In the genomic region with DNA sequence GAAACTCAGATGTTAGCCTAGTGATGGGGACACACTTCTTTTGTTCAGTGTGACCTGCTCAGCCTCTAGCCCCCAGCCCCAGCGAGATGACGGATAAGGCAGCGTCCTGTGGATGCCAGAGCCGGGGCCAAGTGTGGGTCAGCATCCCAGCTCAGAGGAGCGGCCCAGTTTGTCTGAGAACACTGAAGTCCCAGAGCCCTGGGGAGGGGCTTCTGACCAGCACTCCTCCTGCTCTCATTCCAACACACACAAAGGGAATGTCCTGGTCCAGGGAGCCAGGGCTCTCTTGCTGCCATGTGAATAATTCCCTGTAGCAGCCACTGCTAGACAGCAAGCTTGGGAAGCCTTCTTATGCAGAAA, we compare ENCODE assay signal across 14 cellular contexts. TPM values are rescaled to one million over a fixed set of nuclear protein-coding genes. Genes with fewer than 3 reads are reported as not detected.
DNase-seq lines count a peak whose midpoint lies in the region; ATAC-seq and TF ChIP-seq lines count a peak whose summit lies in the region.
"Had no signal": no experiment of that assay in that cellular context is flagged by ENCODE, and none has a peak within 500 bp of the region (broad histone marks: within the 10 kb centered on the region; RNA-seq: fewer than 3 reads in every experiment).

No MANE protein-coding gene starts in this region.

- H3K36me3 Mint-ChIP-seq in activated CD8-positive, alpha-beta memory T cell treated with anti-CD3 and anti-CD28 coated beads, Interleukin-2, amount 10 ng/mL, durations not matched to agents 7 days and 5 days = peaks cover 8% of the 10 kb centered on the region
- H3K36me3 Mint-ChIP-seq in activated naive CD8-positive, alpha-beta T cell treated with anti-CD3 and anti-CD28 coated beads, Interleukin-2, amount 50 U/mL, for 24 hours (ENCODE audit: low read depth) = peaks cover 11% of the 10 kb centered on the region
- H3K36me3 Mint-ChIP-seq in naive thymus-derived CD8-positive, alpha-beta T cell = peaks cover 0 to 3% (median 0%) of the 10 kb centered on the region in 3 donors
- H3K36me3 Mint-ChIP-seq: naive B cell had no signal

- TF ChIP-seq CTCF in DND-41 (IDR thresholded peaks at IDR 0.05; ENCODE audit: borderline replicate concordance, extremely low read depth, low read length, poor library complexity, severe bottlenecking) = no peak
- TF ChIP-seq CTCF in WERI-Rb-1 (IDR thresholded peaks at IDR 0.05; ENCODE audit: low read depth, low read length) = no peak

- H3K9me3 ChIP-seq in DND-41 (ENCODE audit: insufficient read depth, low read length, severe bottlenecking) = no peaks in the 10 kb centered on the region
- no peaks in the 10 kb centered on the region for H3K9me3 ChIP-seq in WERI-Rb-1 (ENCODE audit: severe bottlenecking)

- no peaks in the 10 kb centered on the region for H3K9me3 Mint-ChIP-seq in activated CD8-positive, alpha-beta memory T cell treated with anti-CD3 and anti-CD28 coated beads, Interleukin-2, amount 10 ng/mL, durations not matched to agents 7 days and 5 days (ENCODE audit: low read depth)
- H3K9me3 Mint-ChIP-seq in activated naive CD8-positive, alpha-beta T cell treated with anti-CD3 and anti-CD28 coated beads, Interleukin-2, amount 50 U/mL, for 24 hours = no peaks in the 10 kb centered on the region
- no peaks in the 10 kb centered on the region for H3K9me3 Mint-ChIP-seq in naive thymus-derived CD8-positive, alpha-beta T cell
- H3K9me3 Mint-ChIP-seq: naive B cell had no signal

- H3K4me1 ChIP-seq in DND-41 (ENCODE audit: insufficient read depth, low read length) = peaks cover 93% of the 10 kb centered on the region

- H3K79me2 ChIP-seq in DND-41 (ENCODE audit: insufficient read depth, low read length) = peaks cover 15% of the 10 kb centered on the region

- H3K4me3 ChIP-seq in DND-41 (ENCODE audit: low read depth in 1 of 2, low read length in 2 of 2) = no peak overlapping the region
- H3K4me3 ChIP-seq in WERI-Rb-1 (ENCODE audit: low read depth, low read length) = no peak overlapping the region
- H3K4me3 ChIP-seq: SK-N-MC had no signal

- peaks cover 82% of the 10 kb centered on the region for H3K4me1 Mint-ChIP-seq in activated CD8-positive, alpha-beta memory T cell treated with anti-CD3 and anti-CD28 coated beads, Interleukin-2, amount 10 ng/mL, durations not matched to agents 7 days and 5 days
- peaks cover 84% of the 10 kb centered on the region for H3K4me1 Mint-ChIP-seq in activated naive CD8-positive, alpha-beta T cell treated with anti-CD3 and anti-CD28 coated beads, Interleukin-2, amount 50 U/mL, for 24 hours
- peaks cover 44 to 94% (median 88%) of the 10 kb centered on the region in 4 donors for H3K4me1 Mint-ChIP-seq in naive thymus-derived CD8-positive, alpha-beta T cell

- H3K27me3 ChIP-seq in DND-41 (ENCODE audit: insufficient read depth, low read length, poor library complexity) = no peaks in the 10 kb centered on the region
- no peaks in the 10 kb centered on the region for H3K27me3 ChIP-seq in WERI-Rb-1 (ENCODE audit: insufficient read depth, low read depth, severe bottlenecking)

- CTCF ChIA-PET in activated CD8-positive, alpha-beta memory T cell treated with anti-CD3 and anti-CD28 coated beads, Interleukin-2, amount 10 ng/mL, durations not matched to agents 7 days and 5 days (lab: Charles Lee) = interaction anchor here (1.1 to 3.6 kb wide), 4 partner anchors 14 to 127 kb away, joined by 3 to 17 read pairs (median 9); a partner anchor contains a TSS

- H3K27ac ChIP-seq in DND-41 (ENCODE audit: low read length) = peak overlapping the region; percentile 97
- H3K27ac ChIP-seq in WERI-Rb-1 = no peak overlapping the region
- H3K27ac ChIP-seq: SK-N-MC had no signal

- peak overlapping the region; percentile 18 for H3K4me3 Mint-ChIP-seq in activated CD8-positive, alpha-beta memory T cell treated with anti-CD3 and anti-CD28 coated beads, Interleukin-2, amount 10 ng/mL, durations not matched to agents 7 days and 5 days
- H3K4me3 Mint-ChIP-seq in activated naive CD8-positive, alpha-beta T cell treated with anti-CD3 and anti-CD28 coated beads, Interleukin-2, amount 50 U/mL, for 24 hours = no peak overlapping the region
- H3K4me3 Mint-ChIP-seq in naive thymus-derived CD8-positive, alpha-beta T cell = peak overlapping the region; percentile 65 to 96 (median 87)

- peak; percentile 38 for DNase-seq in activated CD8-positive, alpha-beta memory T cell treated with anti-CD3 and anti-CD28 coated beads, Interleukin-2, amount 10 ng/mL, durations not matched to agents 7 days and 5 days
- DNase-seq in activated CD8-positive, alpha-beta memory T cell treated with anti-CD3 and anti-CD28 coated beads for 24 hours = no peak
- no peak for DNase-seq in DND-41
- no peak for DNase-seq in activated naive CD8-positive, alpha-beta T cell treated with anti-CD3 and anti-CD28 coated beads, Interleukin-2, amount 50 U/mL, for 24 hours
- no peak for DNase-seq in naive thymus-derived CD8-positive, alpha-beta T cell
- DNase-seq in WERI-Rb-1 = no peak
- no peak for DNase-seq in SHP77 (lab: John Stamatoyannopoulos, UW)
- DNase-seq: naive B cell, NCI-H1436, NCI-H82 had no signal

- ATAC-seq in activated CD8-positive, alpha-beta memory T cell treated with anti-CD3 and anti-CD28 coated beads, Interleukin-2, amount 10 ng/mL, durations not matched to agents 7 days and 5 days = no peak
- no peak for ATAC-seq in DND-41 (ENCODE audit: insufficient read depth, low read depth)
- ATAC-seq in activated naive CD8-positive, alpha-beta T cell treated with anti-CD3 and anti-CD28 coated beads, Interleukin-2, amount 50 U/mL, for 24 hours = no peak
- ATAC-seq in naive thymus-derived CD8-positive, alpha-beta T cell = no peak
- no peak for ATAC-seq in activated CD4-positive, CD25-positive, alpha-beta regulatory T cell treated with anti-CD3 and anti-CD28 coated beads, Interleukin-2, amount 50 U/mL, for 24 hours
- ATAC-seq: Panc1 had no signal

- H3K4me2 ChIP-seq in DND-41 (ENCODE audit: insufficient read depth, low read length) = 0 out of 2 replicates have a peak overlapping the region, but pooled peaks have one; percentile 4

- POLR2A ChIA-PET in naive thymus-derived CD8-positive, alpha-beta T cell (lab: Charles Lee) = interaction anchor here (1.0 to 13.7 kb wide), 8 partner anchors 9 to 876 kb away, joined by 3 to 241 read pairs (median 16); a partner anchor contains a TSS

- H3K27me3 Mint-ChIP-seq in activated CD8-positive, alpha-beta memory T cell treated with anti-CD3 and anti-CD28 coated beads, Interleukin-2, amount 10 ng/mL, durations not matched to agents 7 days and 5 days = no peaks in the 10 kb centered on the region
- no peaks in the 10 kb centered on the region for H3K27me3 Mint-ChIP-seq in activated naive CD8-positive, alpha-beta T cell treated with anti-CD3 and anti-CD28 coated beads, Interleukin-2, amount 50 U/mL, for 24 hours
- H3K27me3 Mint-ChIP-seq in naive thymus-derived CD8-positive, alpha-beta T cell = no peaks in the 10 kb centered on the region
- H3K27me3 Mint-ChIP-seq: naive B cell, progenitor cell of endocrine pancreas had no signal

- H3K36me3 ChIP-seq in DND-41 (ENCODE audit: insufficient read depth, low read length) = peaks cover 32% of the 10 kb centered on the region
- H3K36me3 ChIP-seq in WERI-Rb-1 = peaks cover 6% of the 10 kb centered on the region

- no peaks in the 10 kb centered on the region for H4K20me1 ChIP-seq in DND-41 (ENCODE audit: insufficient read depth, low read length)

- H2AFZ ChIP-seq in DND-41 (ENCODE audit: low read depth, low read length) = no peak overlapping the region

- peak overlapping the region; percentile 85 for H3K27ac Mint-ChIP-seq in activated CD8-positive, alpha-beta memory T cell treated with anti-CD3 and anti-CD28 coated beads, Interleukin-2, amount 10 ng/mL, durations not matched to agents 7 days and 5 days
- peak overlapping the region; percentile 78 for H3K27ac Mint-ChIP-seq in activated naive CD8-positive, alpha-beta T cell treated with anti-CD3 and anti-CD28 coated beads, Interleukin-2, amount 50 U/mL, for 24 hours
- H3K27ac Mint-ChIP-seq in naive thymus-derived CD8-positive, alpha-beta T cell = peak overlapping the region; percentile 91 to 99 (median 98)
- H3K27ac Mint-ChIP-seq: progenitor cell of endocrine pancreas had no signal

- peak overlapping the region; percentile 7; the same call in 1 of the 2 replicates for H3K9ac ChIP-seq in DND-41 (ENCODE audit: low read depth, low read length)

RNA-seq across cellular contexts. Expression of a gene that starts 4.5 kb away (rescaled TPM):
- total RNA-seq in activated CD8-positive, alpha-beta memory T cell treated with anti-CD3 and anti-CD28 coated beads, Interleukin-2, amount 10 ng/mL, durations not matched to agents 7 days and 5 days = 10 to 100 TPM; 63.1 to 71.3 TPM
- 10 to 100 TPM; 81.7 to 90.5 TPM for total RNA-seq in naive thymus-derived CD8-positive, alpha-beta T cell
- polyA plus RNA-seq in naive thymus-derived CD8-positive, alpha-beta T cell = 100 to 1,000 TPM; 209 to 253 (median 246) TPM

RNA-seq across cellular contexts. Expression of a gene that starts 31.1 kb away (rescaled TPM):
- 10 to 100 TPM; 23.1 to 24.8 TPM for total RNA-seq in activated CD8-positive, alpha-beta memory T cell treated with anti-CD3 and anti-CD28 coated beads, Interleukin-2, amount 10 ng/mL, durations not matched to agents 7 days and 5 days
- 10 to 100 TPM; 82.9 to 88.4 TPM for total RNA-seq in naive thymus-derived CD8-positive, alpha-beta T cell
- 10 to 100 TPM in 1 of 3 donors, 1 to 10 TPM in 2; 6.1 to 10.6 (median 9.6) TPM for polyA plus RNA-seq in naive thymus-derived CD8-positive, alpha-beta T cell
